8 cellular contexts compared by ENCODE assay signal in genomic region chr17:28057731-28058246, GRCh38. TPM values are rescaled to one million over a fixed set of nuclear protein-coding genes. Genes with fewer than 3 reads are reported as not detected.
DNase-seq lines count a peak whose midpoint lies in the region; ATAC-seq and TF ChIP-seq lines count a peak whose summit lies in the region.

No MANE protein-coding gene starts in this region.

- no peak overlapping the region for H3K4me2 ChIP-seq in smooth muscle cell

- H3K4me3 ChIP-seq in HL-60 (replicated peaks; ENCODE audit: insufficient read depth, low read length) (no peak overlapping the region), smooth muscle cell (no peak overlapping the region)

- no peak overlapping the region for H3K9ac ChIP-seq in smooth muscle cell (ENCODE audit: low read depth)

- H3F3A ChIP-seq in smooth muscle cell (ENCODE audit: low read depth) = peaks cover 4% of the 10 kb centered on the region

- peak; percentile 68 for ATAC-seq in GM21515 (IDR thresholded peaks at IDR 0.05; ENCODE audit: unreplicated experiment)

- H3K36me3 ChIP-seq in smooth muscle cell (ENCODE audit: low read depth) = no peaks in the 10 kb centered on the region

- whole genome bisulfite sequencing in smooth muscle cell (ENCODE audit: low lambda C conversion rate) = 82% methylated on average over 1 of the region's 1 CpG

- no peak overlapping the region for H2AFZ ChIP-seq in smooth muscle cell (ENCODE audit: low read depth)

- H3K4me1 ChIP-seq in smooth muscle cell (ENCODE audit: low read depth) = peaks cover 20% of the 10 kb centered on the region

- DNase-seq in GM10266 (ENCODE audit: extremely low spot score) (peak; percentile 57), HL-60 (ENCODE audit: low read depth in 1 of 2, low spot score in 1 of 2) (peak; percentile 52 to 54), dermis blood vessel endothelial cell (peak; percentile 18), cerebellar cortex (ENCODE audit: low spot score) (no peak), mucosa of gallbladder (ENCODE audit: low spot score) (no peak), RKO (ENCODE audit: low spot score) (no peak), smooth muscle cell (lab: John Stamatoyannopoulos, UW; ENCODE audit: unreplicated experiment) (no peak)

- no peaks in the 10 kb centered on the region for H3K9me3 ChIP-seq in smooth muscle cell (replicated peaks; ENCODE audit: low read depth)

- no peaks in the 10 kb centered on the region for H3K27me3 ChIP-seq in HL-60 (ENCODE audit: insufficient read depth, poor library complexity, severe bottlenecking)
- no peaks in the 10 kb centered on the region for H3K27me3 ChIP-seq in smooth muscle cell (ENCODE audit: low read depth)

- H4K20me1 ChIP-seq in smooth muscle cell (ENCODE audit: low read depth) = peaks cover 98% of the 10 kb centered on the region

- no peak for TF ChIP-seq CTCF in GM10266 (IDR thresholded peaks at IDR 0.05; ENCODE audit: control insufficient read depth, insufficient read depth, low read depth, missing control alignments)
- no peak for TF ChIP-seq CTCF in HL-60 (IDR thresholded peaks at IDR 0.05; ENCODE audit: insufficient read depth, low read length)
- no peak for TF ChIP-seq CTCF in smooth muscle cell (IDR thresholded peaks at IDR 0.05; ENCODE audit: borderline replicate concordance, insufficient read depth, poor library complexity, severe bottlenecking)

- H3K27ac ChIP-seq in HL-60 (replicated peaks) (peak overlapping the region; percentile 45), smooth muscle cell (ENCODE audit: low read depth) (no peak overlapping the region)

- H3K79me2 ChIP-seq in smooth muscle cell (ENCODE audit: low read depth) = peaks cover 96% of the 10 kb centered on the region

RNA-seq across cellular contexts. Expression of gene NLK, which starts 15.3 kb away (rescaled TPM):
- total RNA-seq in dermis blood vessel endothelial cell (31.1 and 49.4 TPM in 2 replicates), mucosa of gallbladder (35.7 TPM), smooth muscle cell (10.1 and 18.0 TPM in 2 replicates)
- 1.8 and 5.0 TPM in 2 replicates for polyA plus RNA-seq in smooth muscle cell

Comparison
In these comparisons a context has a peak if more than half of its experiments do, and no peak if none do; other contexts are left out.
1. DNase-seq: peak in GM10266 (single experiment), HL-60 (2 of 2) and dermis blood vessel endothelial cell (single experiment); none in cerebellar cortex (single experiment), mucosa of gallbladder (single experiment), RKO (single experiment) and smooth muscle cell (single experiment).